In genomic region chr10:45440511-45441062, GRCh38 we compare ENCODE assay signal across 19 cellular contexts.
"Had no signal": no experiment of that assay in that cellular context is flagged by ENCODE, and none has a peak within 500 bp of the region (broad histone marks: within the 10 kb centered on the region; RNA-seq: fewer than 3 reads in every experiment).

No MANE protein-coding gene starts in this region.

- H3K4me3 Mint-ChIP-seq: activated CD4-positive, alpha-beta T cell treated with anti-CD3 and anti-CD28 coated beads, Interleukin-2, amount 10 ng/mL, durations not matched to agents 7 days and 5 days; activated naive CD8-positive, alpha-beta T cell; activated T-cell treated with anti-CD3 and anti-CD28 coated beads, Interleukin-2, amount 50 U/mL, for 72 hours; natural killer cell treated with Interleukin-12 subunit alpha and Interleukin-12 subunit beta and Interleukin-15 and Interleukin-18, amount 100 ng/mL, for 72 hours; stimulated activated naive CD8-positive, alpha-beta T cell treated with anti-CD3 and anti-CD28 coated beads, Interleukin-15, amount 100 ng/mL, for 72 hours; T-cell had no signal

- H3K4me1 Mint-ChIP-seq: T-cell had no signal

- H3K9me3 Mint-ChIP-seq: activated T-cell treated with anti-CD3 and anti-CD28 coated beads, Interleukin-2, amount 50 U/mL, for 72 hours; natural killer cell treated with Interleukin-12 subunit alpha and Interleukin-12 subunit beta and Interleukin-15 and Interleukin-18, amount 100 ng/mL, for 72 hours; stimulated activated naive CD8-positive, alpha-beta T cell treated with anti-CD3 and anti-CD28 coated beads, Interleukin-15, amount 100 ng/mL, for 72 hours; T-cell had no signal

- H3K9me3 ChIP-seq: prostate gland, suprapubic skin, transverse colon, uterus had no signal

- H3K27ac Mint-ChIP-seq: activated CD4-positive, alpha-beta T cell treated with anti-CD3 and anti-CD28 coated beads, Interleukin-2, amount 10 ng/mL, durations not matched to agents 7 days and 5 days; activated naive CD8-positive, alpha-beta T cell; activated T-cell treated with anti-CD3 and anti-CD28 coated beads, Interleukin-2, amount 50 U/mL, for 72 hours; T-cell had no signal

- DNase-seq: activated CD4-positive, alpha-beta T cell treated with anti-CD3 and anti-CD28 coated beads, Interleukin-2, amount 10 ng/mL, durations not matched to agents 7 days and 5 days; activated CD8-positive, alpha-beta memory T cell treated with anti-CD3 and anti-CD28 coated beads for 24 hours; activated CD8-positive, alpha-beta memory T cell treated with anti-CD3 and anti-CD28 coated beads, Interleukin-2, amount 50 U/mL, for 48 hours; activated effector memory CD4-positive, alpha-beta T cell treated with anti-CD3 and anti-CD28 coated beads, Interleukin-2, amount 50 U/mL, for 16 hours; activated T-cell treated with anti-CD3 and anti-CD28 coated beads, Interleukin-2, amount 50 U/mL, for 72 hours; amygdala; foreskin fibroblast; occipital lobe; right cardiac atrium; stimulated activated CD4-positive, alpha-beta T cell treated with anti-CD3 and anti-CD28 coated beads, Interleukin-2, amount 100 ng/mL, for 24 hours; stimulated activated naive CD8-positive, alpha-beta T cell treated with anti-CD3 and anti-CD28 coated beads, Interleukin-15, amount 100 ng/mL, for 72 hours; T-cell; T1000; transverse colon; uterus had no signal

- ATAC-seq: activated T-cell treated with anti-CD3 and anti-CD28 coated beads, Interleukin-2, amount 50 U/mL, for 72 hours; natural killer cell treated with Interleukin-12 subunit alpha and Interleukin-12 subunit beta and Interleukin-15 and Interleukin-18, amount 100 ng/mL, for 72 hours; right cardiac atrium; stimulated activated naive CD8-positive, alpha-beta T cell treated with anti-CD3 and anti-CD28 coated beads, Interleukin-15, amount 100 ng/mL, for 72 hours; T-cell had no signal

- H3K36me3 Mint-ChIP-seq: activated naive CD8-positive, alpha-beta T cell; natural killer cell treated with Interleukin-12 subunit alpha and Interleukin-12 subunit beta and Interleukin-15 and Interleukin-18, amount 100 ng/mL, for 72 hours; T-cell had no signal

- H3K27me3 Mint-ChIP-seq: activated CD4-positive, alpha-beta T cell treated with anti-CD3 and anti-CD28 coated beads, Interleukin-2, amount 10 ng/mL, durations not matched to agents 7 days and 5 days; activated naive CD8-positive, alpha-beta T cell had no signal
